In genomic region chr13:85728831-85729230, GRCh38 we compare ENCODE assay signal across 20 cellular contexts.
"Had no signal": no experiment of that assay in that cellular context is flagged by ENCODE, and none has a peak within 500 bp of the region (broad histone marks: within the 10 kb centered on the region; RNA-seq: fewer than 3 reads in every experiment).

No MANE protein-coding gene starts in this region.

- H3K27me3 ChIP-seq: breast epithelium, thyroid gland had no signal

- H3K4me3 ChIP-seq: breast epithelium, thyroid gland had no signal

- DNase-seq: activated B cell treated with CpG ODN at 0.5 μM for 24 hours; activated CD4-positive, alpha-beta memory T cell treated with anti-CD3 and anti-CD28 coated beads, Interleukin-2, amount 10 ng/mL, durations not matched to agents 7 days and 5 days; activated CD4-positive, alpha-beta T cell treated with anti-CD3 and anti-CD28 coated beads for 4 hours; activated naive CD4-positive, alpha-beta T cell treated with anti-CD3 and anti-CD28 coated beads for 36 hours; activated naive CD8-positive, alpha-beta T cell treated with anti-CD3 and anti-CD28 coated beads, Interleukin-2, amount 50 U/mL, for 24 hours; activated T-cell treated with anti-CD3 and anti-CD28 coated beads, Interleukin-2, amount 50 U/mL, for 24 hours; aorta; cortex of kidney; foreskin melanocyte; kidney; nephron progenitor cell; nucleus accumbens; posterior cingulate gyrus; retina; stimulated activated CD4-positive, alpha-beta T cell treated with anti-CD3 and anti-CD28 coated beads, Interleukin-12 subunit alpha, Interleukin-12 subunit beta, amount 100 ng/mL, for 4 hours; stimulated activated CD4-positive, alpha-beta T cell treated with anti-CD3 and anti-CD28 coated beads, Interleukin-1b, Interleukin-23, amount 100 ng/mL, for 48 hours; stimulated activated naive CD4-positive, alpha-beta T cell treated with Interleukin-2 at 50 U/mL for 16 hours; thyroid gland had no signal

- ATAC-seq: activated naive CD8-positive, alpha-beta T cell treated with anti-CD3 and anti-CD28 coated beads, Interleukin-2, amount 50 U/mL, for 24 hours; left lobe of liver had no signal

- FAIRE-seq: kidney had no signal

- H3K27ac ChIP-seq: breast epithelium, thyroid gland had no signal

- H3K9me3 ChIP-seq: breast epithelium, thyroid gland had no signal

- H3K36me3 ChIP-seq: thyroid gland had no signal

- H3K4me1 ChIP-seq: breast epithelium, thyroid gland had no signal
